24 cellular contexts compared by ENCODE assay signal in genomic region chr3:53672987-53673386, GRCh38.
DNase-seq lines count a peak whose midpoint lies in the region; ATAC-seq and TF ChIP-seq lines count a peak whose summit lies in the region.
"Had no signal": no experiment of that assay in that cellular context is flagged by ENCODE, and none has a peak within 500 bp of the region (broad histone marks: within the 10 kb centered on the region; RNA-seq: fewer than 3 reads in every experiment).

No MANE protein-coding gene starts in this region.

- H3K4me1 Mint-ChIP-seq in brain: peaks cover 39% of the 10 kb centered on the region
- H3K4me1 Mint-ChIP-seq: CD4-positive, CD25-positive, alpha-beta regulatory T cell had no signal

- H3K36me3 ChIP-seq in testis (ENCODE audit: low read depth, missing control alignments): no peaks in the 10 kb centered on the region
- H3K36me3 ChIP-seq: BLaER1, MG63 had no signal

- 61 to 75% methylated on average over 5 of the region's 5 CpGs for WGBS in testis, 2 donors

- no peaks in the 10 kb centered on the region for H3K36me3 Mint-ChIP-seq in brain
- H3K36me3 Mint-ChIP-seq: CD4-positive, CD25-positive, alpha-beta regulatory T cell had no signal

- H3K27me3 Mint-ChIP-seq in brain: peaks cover 3% of the 10 kb centered on the region

- H3K27ac ChIP-seq in testis: no peak overlapping the region
- H3K27ac ChIP-seq: BLaER1 had no signal

- no peaks in the 10 kb centered on the region for H3K27me3 ChIP-seq in testis
- H3K27me3 ChIP-seq: BLaER1, MG63 had no signal

- H3K27ac Mint-ChIP-seq in brain: peak overlapping the region in 3 of 5 experiments; percentile 18 to 83 (median 44)
- H3K27ac Mint-ChIP-seq: CD4-positive, CD25-positive, alpha-beta regulatory T cell had no signal

- no peak for TF ChIP-seq POLR2A in testis (IDR thresholded peaks at IDR 0.05)

- ATAC-seq in GM18517 (IDR thresholded peaks at IDR 0.05; ENCODE audit: unreplicated experiment): no peak
- ATAC-seq: PC-3 had no signal

- DNase-seq in G401 (ENCODE audit: low spot score) (peak; percentile 39), fibroblast of the aortic adventitia (ENCODE audit: low read depth) (peak; percentile 1), testis (peak; percentile 77), MV-4-11 (lab: John Stamatoyannopoulos, UW) (no peak), NCI-H1694 (lab: John Stamatoyannopoulos, UW) (no peak), NCI-H510A treated with DMSO at 0.1 percent for 48 hours (lab: John Stamatoyannopoulos, UW) (no peak)
- DNase-seq: CD4-positive, CD25-positive, alpha-beta regulatory T cell; HCEC 1CT; IMR-90; KG1; MG63; NCI-H1417 treated with DMSO at 0.1 percent for 48 hours; NCI-H187; NCI-H2081 treated with DMSO at 0.1 percent for 48 hours; NCI-H2171; NCI-H226; NCI-H510A; NCI-H748 treated with DMSO at 0.1 percent for 48 hours; NK-92 treated with Interleukin-12 subunit alpha and Interleukin-12 subunit beta, amount 100 ng/mL, for 24 hours; PC-3; SK-N-SH had no signal

- no peaks in the 10 kb centered on the region for H3K9me3 Mint-ChIP-seq in brain
- H3K9me3 Mint-ChIP-seq: CD4-positive, CD25-positive, alpha-beta regulatory T cell had no signal

- TF ChIP-seq CTCF in brain (conservative IDR thresholded peaks at IDR 0.05) (no peak), fibroblast of the aortic adventitia (IDR thresholded peaks at IDR 0.05; ENCODE audit: insufficient read depth, low read length) (no peak), testis (IDR thresholded peaks at IDR 0.05) (no peak)

- H3K4me3 ChIP-seq in fibroblast of the aortic adventitia (ENCODE audit: low read depth, low read length) (no peak overlapping the region), testis (no peak overlapping the region)
- H3K4me3 ChIP-seq: BLaER1, MG63 had no signal

- H3K4me3 Mint-ChIP-seq in brain: peak overlapping the region in 1 of 5 experiments; percentile 22
- H3K4me3 Mint-ChIP-seq: CD4-positive, CD25-positive, alpha-beta regulatory T cell had no signal

- H3K9me3 ChIP-seq in testis: no peaks in the 10 kb centered on the region
- H3K9me3 ChIP-seq: BLaER1, MG63, SK-N-SH had no signal

- in situ Hi-C loops in G401 (cut with HindIII; ENCODE audit: low sequenced_read_pairs): no loop called here

- H3K4me1 ChIP-seq in testis: peaks cover 24% of the 10 kb centered on the region

- intact Hi-C loops in testis (cut with DNase I; ENCODE audit: low total_unique reads): no loop called here

Comparison
In these comparisons a context has a peak if more than half of its experiments do, and no peak if none do; other contexts are left out.
1. DNase-seq: peak in G401 (single experiment), fibroblast of the aortic adventitia (single experiment) and testis (single experiment); none in MV-4-11 (single experiment), NCI-H1694 (single experiment) and NCI-H510A treated with DMSO at 0.1 percent for 48 hours (single experiment).